ENCODE assay signal across 8 cellular contexts in genomic region chr16:50627419-50627818, GRCh38. TPM values are rescaled to one million over a fixed set of nuclear protein-coding genes. Genes with fewer than 3 reads are reported as not detected.
DNase-seq lines count a peak whose midpoint lies in the region; ATAC-seq, FAIRE-seq and TF ChIP-seq lines count a peak whose summit lies in the region.

No MANE protein-coding gene starts in this region.

- H3K4me3 ChIP-seq in vagina: no peak overlapping the region

- no peak overlapping the region for H3K4me3 Mint-ChIP-seq in activated naive CD4-positive, alpha-beta T cell treated with anti-CD3 and anti-CD28 coated beads for 36 hours

- no peaks in the 10 kb centered on the region for H3K27me3 Mint-ChIP-seq in activated naive CD4-positive, alpha-beta T cell treated with anti-CD3 and anti-CD28 coated beads for 36 hours (ENCODE audit: low read depth)

- FAIRE-seq in D721Med (lab: Jason Lieb, UNC): no peak

- H3K9me3 Mint-ChIP-seq in activated naive CD4-positive, alpha-beta T cell treated with anti-CD3 and anti-CD28 coated beads for 36 hours: no peaks in the 10 kb centered on the region

- no peaks in the 10 kb centered on the region for H3K9me3 ChIP-seq in vagina

- peak; percentile 30 for TF ChIP-seq CTCF in D721Med (IDR thresholded peaks at IDR 0.05; ENCODE audit: insufficient read depth, missing control alignments)
- peak in 1 of 3 experiments; percentile 50 for TF ChIP-seq CTCF in vagina (IDR thresholded peaks at IDR 0.05)

- H3K27me3 ChIP-seq in vagina: no peaks in the 10 kb centered on the region

- no peak for ATAC-seq in GM18858 (IDR thresholded peaks at IDR 0.05; ENCODE audit: unreplicated experiment)

- no peaks in the 10 kb centered on the region for H3K36me3 Mint-ChIP-seq in activated naive CD4-positive, alpha-beta T cell treated with anti-CD3 and anti-CD28 coated beads for 36 hours (ENCODE audit: low read depth)

- TF ChIP-seq POLR2A in vagina (IDR thresholded peaks at IDR 0.05): no peak

- H3K27ac Mint-ChIP-seq in activated naive CD4-positive, alpha-beta T cell treated with anti-CD3 and anti-CD28 coated beads for 36 hours: peak overlapping the region; percentile 35

- H3K4me1 ChIP-seq in vagina: peaks cover 14% of the 10 kb centered on the region

- DNase-seq in D721Med (ENCODE audit: insufficient read length, low spot score): no peak
- DNase-seq in NCI-H2171 (lab: John Stamatoyannopoulos, UW): peak; percentile 81
- peak; percentile 75 for DNase-seq in activated naive CD4-positive, alpha-beta T cell treated with anti-CD3 and anti-CD28 coated beads for 36 hours
- peak; percentile 7 for DNase-seq in iris pigment epithelial cell (ENCODE audit: low read depth)
- peak; percentile 44 for DNase-seq in stimulated activated CD8-positive, alpha-beta memory T cell treated with anti-CD3 and anti-CD28 coated beads, Interleukin-4, amount 100 ng/mL, for 48 hours
- DNase-seq in vagina (ENCODE audit: extremely low spot score in 2 of 2): no peak
- no peak for DNase-seq in KG1 (lab: John Stamatoyannopoulos, UW)

- H3K27ac ChIP-seq in vagina: no peak overlapping the region

- H3K36me3 ChIP-seq in vagina: no peaks in the 10 kb centered on the region

- peaks cover 38% of the 10 kb centered on the region for H3K4me1 Mint-ChIP-seq in activated naive CD4-positive, alpha-beta T cell treated with anti-CD3 and anti-CD28 coated beads for 36 hours (ENCODE audit: low read depth)

- CTCF ChIA-PET in activated naive CD4-positive, alpha-beta T cell treated with anti-CD3 and anti-CD28 coated beads for 36 hours (lab: Charles Lee): interaction anchor here (0.5 to 2.0 kb wide), 23 partner anchors 9 to 300 kb away, joined by 3 to 9 read pairs (median 3); no protein-coding TSS in a partner anchor

- intact Hi-C loops in activated naive CD4-positive, alpha-beta T cell treated with anti-CD3 and anti-CD28 coated beads for 36 hours (cut with micrococcal nuclease): loop anchor here (1.0 kb wide), 1 partner anchor 79 kb away; the partner anchor contains the start of gene NKD1
- intact Hi-C loops in vagina (cut with DNase I): loop anchor here (10.0 kb wide), 1 partner anchor 253 kb away; no protein-coding TSS in a partner anchor

RNA-seq across cellular contexts. Expression of gene SNX20, which starts 53.7 kb away (rescaled TPM):
- 10 to 100 TPM; 29.6 to 30.3 TPM for total RNA-seq in activated naive CD4-positive, alpha-beta T cell treated with anti-CD3 and anti-CD28 coated beads for 36 hours
- 2.2 TPM for total RNA-seq in vagina

Comparison
In these comparisons a context has a peak if more than half of its experiments do, and no peak if none do; other contexts are left out.
1. DNase-seq: peak in NCI-H2171 (single experiment), activated naive CD4-positive, alpha-beta T cell treated with anti-CD3 and anti-CD28 coated beads for 36 hours (single experiment), iris pigment epithelial cell (single experiment) and stimulated activated CD8-positive, alpha-beta memory T cell treated with anti-CD3 and anti-CD28 coated beads, Interleukin-4, amount 100 ng/mL, for 48 hours (single experiment); none in D721Med (single experiment), vagina (0 of 2) and KG1 (single experiment).